ENCODE assay signal across 1 cellular context in genomic region chr4:83195280-83195679, GRCh38.
TF ChIP-seq lines count a peak whose summit lies in the region.

No MANE protein-coding gene starts in this region.

TF ChIP-seq in H1, 55 proteins besides CTCF, POLR2A, EP300 and RAD21:
- TF ChIP-seq ATF2 (IDR thresholded peaks at IDR 0.05; ENCODE audit: low read length) (no peak), YY1 (IDR thresholded peaks at IDR 0.05; ENCODE audit: low read depth, low read length) (no peak; the same call in 1 of the 2 replicates), ASH2L (IDR thresholded peaks at IDR 0.05; ENCODE audit: low read length) (no peak), CTBP2 (IDR thresholded peaks at IDR 0.05; ENCODE audit: borderline replicate concordance, insufficient read depth, insufficient read length, low read length) (no peak), CHD2 (IDR thresholded peaks at IDR 0.05; ENCODE audit: low read length) (no peak)
- TF ChIP-seq, protein P1, sequence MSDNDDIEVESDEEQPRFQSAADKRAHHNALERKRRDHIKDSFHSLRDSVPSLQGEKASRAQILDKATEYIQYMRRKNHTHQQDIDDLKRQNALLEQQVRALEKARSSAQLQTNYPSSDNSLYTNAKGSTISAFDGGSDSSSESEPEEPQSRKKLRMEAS (IDR thresholded peaks at IDR 0.05), result peak; percentile 79
- TF ChIP-seq, protein P2, sequence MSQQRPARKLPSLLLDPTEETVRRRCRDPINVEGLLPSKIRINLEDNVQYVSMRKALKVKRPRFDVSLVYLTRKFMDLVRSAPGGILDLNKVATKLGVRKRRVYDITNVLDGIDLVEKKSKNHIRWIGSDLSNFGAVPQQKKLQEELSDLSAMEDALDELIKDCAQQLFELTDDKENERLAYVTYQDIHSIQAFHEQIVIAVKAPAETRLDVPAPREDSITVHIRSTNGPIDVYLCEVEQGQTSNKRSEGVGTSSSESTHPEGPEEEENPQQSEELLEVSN (IDR thresholded peaks at IDR 0.05), result peak; percentile 92
